27 cellular contexts compared by ENCODE assay signal in genomic region chr5:159123189-159123588, GRCh38. TPM values are rescaled to one million over a fixed set of nuclear protein-coding genes. Genes with fewer than 3 reads are reported as not detected.
"Had no signal": no experiment of that assay in that cellular context is flagged by ENCODE, and none has a peak within 500 bp of the region (broad histone marks: within the 10 kb centered on the region; RNA-seq: fewer than 3 reads in every experiment).

No MANE protein-coding gene starts in this region.

- H3K4me3 ChIP-seq: ascending aorta, cardiac muscle cell had no signal

- H3K4me1 ChIP-seq: ascending aorta had no signal

- H3K27ac ChIP-seq: ascending aorta, cardiac muscle cell, VCaP had no signal

- H3K36me3 ChIP-seq: ascending aorta, cardiac muscle cell had no signal

- H3K27me3 ChIP-seq: ascending aorta, cardiac muscle cell had no signal

- DNase-seq: activated B cell treated with CpG ODN at 0.5 μM for 24 hours; activated CD4-positive, alpha-beta T cell treated with anti-CD3 and anti-CD28 coated beads for 4 hours; activated CD4-positive, alpha-beta T cell treated with anti-CD3 and anti-CD28 coated beads, Interleukin-2, amount 10 ng/mL, durations not matched to agents 24 days and 14 days; activated CD4-positive, alpha-beta T cell treated with anti-CD3 and anti-CD28 coated beads, Interleukin-2, amount 50 U/mL, for 1 hour; activated CD4-positive, alpha-beta T cell treated with anti-CD3 and anti-CD28 coated beads, Interleukin-2, amount 50 U/mL, for 4 hours; activated CD4-positive, CD25-positive, alpha-beta regulatory T cell treated with anti-CD3 and anti-CD28 coated beads, Interleukin-2, amount 50 U/mL, for 72 hours; activated CD8-positive, alpha-beta memory T cell treated with anti-CD3 and anti-CD28 coated beads, Interleukin-2, amount 50 U/mL, for 4 hours; activated effector memory CD4-positive, alpha-beta T cell treated with anti-CD3 and anti-CD28 coated beads, Interleukin-2, amount 50 U/mL, for 16 hours; activated naive CD4-positive, alpha-beta T cell treated with anti-CD3 and anti-CD28 coated beads, Interleukin-2, amount 10 ng/mL, durations not matched to agents 7 days and 5 days; activated naive CD4-positive, alpha-beta T cell treated with Interleukin-2 at 50 U/mL for 16 hours; activated naive CD8-positive, alpha-beta T cell treated with anti-CD3 and anti-CD28 coated beads, Interleukin-2, amount 10 ng/mL, durations not matched to agents 7 days and 5 days; activated naive CD8-positive, alpha-beta T cell treated with anti-CD3 and anti-CD28 coated beads, Interleukin-2, amount 50 U/mL, for 24 hours; activated T-cell treated with anti-CD3 and anti-CD28 coated beads for 4 hours; activated T-cell treated with anti-CD3 and anti-CD28 coated beads, Interleukin-2, amount 50 U/mL, for 1 hour; activated T-cell treated with anti-CD3 and anti-CD28 coated beads, Interleukin-2, amount 50 U/mL, for 4 hours; amygdala; anterior cingulate cortex; caudate nucleus; cerebellar nuclear complex; T-helper 9 cell had no signal

RNA-seq across cellular contexts. Expression of gene EBF1, which starts 23.5 kb away (rescaled TPM):
- total RNA-seq: activated CD4-positive, alpha-beta memory T cell treated with anti-CD3 and anti-CD28 coated beads for 36 hours; activated CD4-positive, alpha-beta T cell treated with anti-CD3 and anti-CD28 coated beads, Interleukin-2, amount 10 ng/mL, durations not matched to agents 24 days and 14 days; activated CD8-positive, alpha-beta memory T cell treated with anti-CD3 and anti-CD28 coated beads for 36 hours; activated T-helper 1 cell treated with anti-CD3 and anti-CD28 coated beads, Interleukin-12 subunit alpha, Interleukin-12 subunit beta, Interleukin-2, Interleukin-4 antibody, amounts not matched to agents 30 ng/mL and 10 ng/mL and 1 ng/mL, durations not matched to agents 14 hours and 24 hours and 36 hours; bronchial epithelial cell had no signal
- polyA plus RNA-seq: cardiac muscle cell had no signal
